In genomic region chr1:19033516-19033840, GRCh38 we compare ENCODE assay signal across 1 cellular context.
TF ChIP-seq lines count a peak whose summit lies in the region.

No MANE protein-coding gene starts in this region.

TF ChIP-seq in SK-N-SH treated with all-trans-retinoic acid at 6 μM for 48 hours, 23 proteins besides CTCF, POLR2A, EP300 and RAD21 (continued from another document):
- TF ChIP-seq POU6F1 (CRISPR knock-in tag; IDR thresholded peaks at IDR 0.05; ENCODE audit: borderline replicate concordance, low read depth) (no peak), SNAI2 (CRISPR knock-in tag; IDR thresholded peaks at IDR 0.05) (no peak), ZFP30 (CRISPR knock-in tag; IDR thresholded peaks at IDR 0.05) (no peak), PPARA (CRISPR knock-in tag; IDR thresholded peaks at IDR 0.05; ENCODE audit: borderline replicate concordance) (no peak), OSR1 (CRISPR knock-in tag; IDR thresholded peaks at IDR 0.05) (no peak), ESRRG (CRISPR knock-in tag; IDR thresholded peaks at IDR 0.05) (no peak), PATZ1 (CRISPR knock-in tag; IDR thresholded peaks at IDR 0.05; ENCODE audit: borderline replicate concordance) (no peak), ZFP3 (CRISPR knock-in tag; IDR thresholded peaks at IDR 0.05) (no peak), ZC3H10 (CRISPR knock-in tag; IDR thresholded peaks at IDR 0.05) (no peak)
TF ChIP-seq in SK-N-SH treated with all-trans-retinoic acid at 6 μM for 48 hours: peak in this region for 0.
